Comparison of ENCODE assay signal across 1 cellular context in genomic region chr7:20260219-20260618, GRCh38.
TF ChIP-seq lines count a peak whose summit lies in the region.

No MANE protein-coding gene starts in this region.

TF ChIP-seq in K562, 482 proteins besides CTCF, POLR2A, EP300 and RAD21 (continued from another document):
- TF ChIP-seq ARID3A (IDR thresholded peaks at IDR 0.05; ENCODE audit: borderline replicate concordance, low read depth, low read length) (no peak), SOX6 (IDR thresholded peaks at IDR 0.05) (no peak)
